Comparison of ENCODE assay signal across 3 cellular contexts in the genomic region with DNA sequence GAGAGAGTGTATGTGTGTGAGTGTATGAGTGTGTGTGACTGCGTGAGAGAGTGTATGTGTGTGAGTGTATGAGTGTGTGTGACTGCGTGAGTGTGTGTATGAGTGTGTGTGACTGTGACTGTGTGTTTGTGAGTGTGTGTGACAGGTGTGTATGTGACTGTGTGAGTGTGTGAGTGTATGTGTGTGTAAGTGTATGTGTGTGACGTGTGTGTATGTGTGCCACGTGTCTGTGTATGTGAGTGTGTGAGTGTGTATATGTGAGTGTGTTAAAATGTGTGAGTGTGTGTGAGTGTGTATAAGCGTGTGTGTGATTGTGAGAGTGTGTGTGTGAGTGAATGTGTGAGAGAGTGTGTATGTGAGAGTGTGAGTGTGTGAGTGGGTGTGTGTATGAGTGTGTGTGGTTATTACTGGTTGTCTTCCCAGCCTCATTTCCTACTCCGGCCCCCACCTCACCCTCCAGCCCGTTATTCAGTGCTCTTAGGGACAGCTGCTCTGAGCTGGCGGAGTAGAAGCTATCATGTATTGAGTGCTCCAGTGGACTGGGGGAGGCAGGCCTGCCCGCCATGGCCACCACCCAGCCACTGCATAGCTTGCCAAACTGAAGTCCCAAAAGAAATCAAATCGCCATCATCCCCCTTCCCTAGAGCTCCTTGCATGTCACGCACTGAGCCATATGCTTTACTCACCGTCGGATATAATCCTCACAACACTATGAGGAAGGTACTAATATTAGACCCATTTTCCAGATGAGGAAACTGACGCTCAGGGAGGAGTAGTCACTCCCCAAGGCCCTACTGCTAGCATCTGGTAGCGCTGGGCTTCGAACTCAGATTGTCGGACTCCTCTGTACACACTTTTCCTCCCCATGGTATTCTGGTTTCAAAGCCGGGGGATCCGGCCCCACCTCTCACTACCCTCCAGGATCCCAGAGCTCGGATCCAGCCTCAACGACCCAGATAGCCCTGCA.
TF ChIP-seq lines count a peak whose summit lies in the region.

No MANE protein-coding gene starts in this region.

TF ChIP-seq in GM12891, 5 proteins besides CTCF, POLR2A, EP300 and RAD21:
- no peak for TF ChIP-seq PAX5 (IDR thresholded peaks at IDR 0.05; ENCODE audit: insufficient read depth, low read length, severe bottlenecking)
- TF ChIP-seq TAF1 (IDR thresholded peaks at IDR 0.05; ENCODE audit: low read depth, low read length), result no peak
- TF ChIP-seq SPI1 (IDR thresholded peaks at IDR 0.05; ENCODE audit: low read depth, low read length), result no peak
- TF ChIP-seq POU2F2 (IDR thresholded peaks at IDR 0.05; ENCODE audit: low read depth, low read length), result no peak
TF ChIP-seq in GM12891: peak in this region for 0.

TF ChIP-seq in HCT116, 20 proteins besides CTCF, POLR2A, EP300 and RAD21:
- no peak for TF ChIP-seq SRF (IDR thresholded peaks at IDR 0.05; ENCODE audit: low read depth)

TF ChIP-seq in H1, 55 proteins besides CTCF, POLR2A, EP300 and RAD21:
- TF ChIP-seq HDAC6 (IDR thresholded peaks at IDR 0.05; ENCODE audit: low read depth, low read length) (no peak), NANOG (IDR thresholded peaks at IDR 0.05; ENCODE audit: insufficient read depth, low read depth, low read length, poor library complexity, severe bottlenecking) (no peak), KDM1A (IDR thresholded peaks at IDR 0.05; ENCODE audit: borderline replicate concordance, low read length) (peak; percentile 45; the same call in 1 of the 2 replicates)
TF ChIP-seq in H1: peak in this region for 1.
